1 cellular context compared by ENCODE assay signal in the genomic region with DNA sequence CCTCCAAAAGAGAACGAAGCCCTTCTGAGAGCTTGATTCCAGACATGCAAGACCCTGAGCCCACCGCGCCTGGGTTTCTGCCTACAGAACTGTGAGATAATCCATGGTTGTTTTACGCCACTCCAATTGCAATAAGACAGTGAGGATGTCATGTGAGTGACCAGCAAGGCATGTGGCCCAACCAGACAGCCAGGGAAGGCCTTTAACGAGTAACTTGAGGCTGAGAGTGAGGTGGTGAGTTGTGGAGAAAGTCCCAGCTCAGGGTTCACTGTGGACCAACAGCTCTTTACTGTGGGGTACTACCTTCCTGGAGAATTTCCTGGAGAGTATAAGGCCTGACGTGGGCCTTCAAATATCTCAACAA.
TF ChIP-seq lines count a peak whose summit lies in the region.

No MANE protein-coding gene starts in this region.

TF ChIP-seq in HepG2, 621 proteins besides CTCF, POLR2A, EP300 and RAD21 (continued from another document and continues in another):
- TF ChIP-seq, protein P1, sequence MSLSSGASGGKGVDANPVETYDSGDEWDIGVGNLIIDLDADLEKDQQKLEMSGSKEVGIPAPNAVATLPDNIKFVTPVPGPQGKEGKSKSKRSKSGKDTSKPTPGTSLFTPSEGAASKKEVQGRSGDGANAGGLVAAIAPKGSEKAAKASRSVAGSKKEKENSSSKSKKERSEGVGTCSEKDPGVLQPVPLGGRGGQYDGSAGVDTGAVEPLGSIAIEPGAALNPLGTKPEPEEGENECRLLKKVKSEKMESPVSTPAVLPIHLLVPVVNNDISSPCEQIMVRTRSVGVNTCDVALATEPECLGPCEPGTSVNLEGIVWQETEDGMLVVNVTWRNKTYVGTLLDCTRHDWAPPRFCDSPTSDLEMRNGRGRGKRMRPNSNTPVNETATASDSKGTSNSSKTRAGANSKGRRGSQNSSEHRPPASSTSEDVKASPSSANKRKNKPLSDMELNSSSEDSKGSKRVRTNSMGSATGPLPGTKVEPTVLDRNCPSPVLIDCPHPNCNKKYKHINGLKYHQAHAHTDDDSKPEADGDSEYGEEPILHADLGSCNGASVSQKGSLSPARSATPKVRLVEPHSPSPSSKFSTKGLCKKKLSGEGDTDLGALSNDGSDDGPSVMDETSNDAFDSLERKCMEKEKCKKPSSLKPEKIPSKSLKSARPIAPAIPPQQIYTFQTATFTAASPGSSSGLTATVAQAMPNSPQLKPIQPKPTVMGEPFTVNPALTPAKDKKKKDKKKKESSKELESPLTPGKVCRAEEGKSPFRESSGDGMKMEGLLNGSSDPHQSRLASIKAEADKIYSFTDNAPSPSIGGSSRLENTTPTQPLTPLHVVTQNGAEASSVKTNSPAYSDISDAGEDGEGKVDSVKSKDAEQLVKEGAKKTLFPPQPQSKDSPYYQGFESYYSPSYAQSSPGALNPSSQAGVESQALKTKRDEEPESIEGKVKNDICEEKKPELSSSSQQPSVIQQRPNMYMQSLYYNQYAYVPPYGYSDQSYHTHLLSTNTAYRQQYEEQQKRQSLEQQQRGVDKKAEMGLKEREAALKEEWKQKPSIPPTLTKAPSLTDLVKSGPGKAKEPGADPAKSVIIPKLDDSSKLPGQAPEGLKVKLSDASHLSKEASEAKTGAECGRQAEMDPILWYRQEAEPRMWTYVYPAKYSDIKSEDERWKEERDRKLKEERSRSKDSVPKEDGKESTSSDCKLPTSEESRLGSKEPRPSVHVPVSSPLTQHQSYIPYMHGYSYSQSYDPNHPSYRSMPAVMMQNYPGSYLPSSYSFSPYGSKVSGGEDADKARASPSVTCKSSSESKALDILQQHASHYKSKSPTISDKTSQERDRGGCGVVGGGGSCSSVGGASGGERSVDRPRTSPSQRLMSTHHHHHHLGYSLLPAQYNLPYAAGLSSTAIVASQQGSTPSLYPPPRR (CRISPR knock-in tag; IDR thresholded peaks at IDR 0.05; ENCODE audit: borderline replicate concordance): no peak
- TF ChIP-seq STAT5B (CRISPR knock-in tag; IDR thresholded peaks at IDR 0.05) (no peak), BCL6 (CRISPR knock-in tag; IDR thresholded peaks at IDR 0.05) (0 out of 2 replicates have a peak, but pooled peaks have one; percentile 9), SRSF1 (optimal IDR thresholded peaks at IDR 0.05; ENCODE audit: low read depth, low read length) (no peak), WIZ (CRISPR knock-in tag; IDR thresholded peaks at IDR 0.05) (no peak), ZNF660 (CRISPR knock-in tag; IDR thresholded peaks at IDR 0.05; ENCODE audit: borderline replicate concordance, low read depth) (no peak), GLI4 (CRISPR knock-in tag; IDR thresholded peaks at IDR 0.05; ENCODE audit: borderline replicate concordance) (no peak), ZBTB7A (CRISPR knock-in tag; IDR thresholded peaks at IDR 0.05) (no peak), ZNF879 (CRISPR knock-in tag; IDR thresholded peaks at IDR 0.05) (no peak), SOX6 (IDR thresholded peaks at IDR 0.05) (no peak), SOX6 (CRISPR knock-in tag; IDR thresholded peaks at IDR 0.05) (0 out of 2 replicates have a peak, but pooled peaks have one; percentile 17), PRPF4 (IDR thresholded peaks at IDR 0.05; ENCODE audit: low read depth, low read length, poor library complexity, severe bottlenecking) (no peak), ZFY (CRISPR knock-in tag; IDR thresholded peaks at IDR 0.05) (0 out of 2 replicates have a peak, but pooled peaks have one; percentile 20), ZC3H13 (CRISPR knock-in tag; IDR thresholded peaks at IDR 0.05) (no peak), ZNF644 (CRISPR knock-in tag; IDR thresholded peaks at IDR 0.05; ENCODE audit: low read depth) (no peak), TP53 (CRISPR knock-in tag; conservative IDR thresholded peaks at IDR 0.05) (no peak), U2AF1 (optimal IDR thresholded peaks at IDR 0.05; ENCODE audit: low read depth, low read length) (no peak), ZNF143 (CRISPR knock-in tag; IDR thresholded peaks at IDR 0.05) (no peak), ATM (IDR thresholded peaks at IDR 0.05; ENCODE audit: borderline replicate concordance) (no peak), SRF (IDR thresholded peaks at IDR 0.05; ENCODE audit: low read depth, low read length) (no peak), RBM22 (optimal IDR thresholded peaks at IDR 0.05; ENCODE audit: low read length) (no peak), ZNF501 (CRISPR knock-in tag; IDR thresholded peaks at IDR 0.05) (0 out of 2 replicates have a peak, but pooled peaks have one; percentile 38), ZNF33B (CRISPR knock-in tag; IDR thresholded peaks at IDR 0.05) (no peak), ZNF737 (CRISPR knock-in tag; IDR thresholded peaks at IDR 0.05; ENCODE audit: borderline replicate concordance) (no peak), YY1 (IDR thresholded peaks at IDR 0.05; ENCODE audit: insufficient read depth, insufficient replicate concordance, low read depth, low read length) (no peak)
- TF ChIP-seq, protein P2, sequence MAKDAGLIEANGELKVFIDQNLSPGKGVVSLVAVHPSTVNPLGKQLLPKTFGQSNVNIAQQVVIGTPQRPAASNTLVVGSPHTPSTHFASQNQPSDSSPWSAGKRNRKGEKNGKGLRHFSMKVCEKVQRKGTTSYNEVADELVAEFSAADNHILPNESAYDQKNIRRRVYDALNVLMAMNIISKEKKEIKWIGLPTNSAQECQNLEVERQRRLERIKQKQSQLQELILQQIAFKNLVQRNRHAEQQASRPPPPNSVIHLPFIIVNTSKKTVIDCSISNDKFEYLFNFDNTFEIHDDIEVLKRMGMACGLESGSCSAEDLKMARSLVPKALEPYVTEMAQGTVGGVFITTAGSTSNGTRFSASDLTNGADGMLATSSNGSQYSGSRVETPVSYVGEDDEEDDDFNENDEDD (CRISPR knock-in tag; IDR thresholded peaks at IDR 0.05; ENCODE audit: borderline replicate concordance): no peak
- TF ChIP-seq, protein P3, sequence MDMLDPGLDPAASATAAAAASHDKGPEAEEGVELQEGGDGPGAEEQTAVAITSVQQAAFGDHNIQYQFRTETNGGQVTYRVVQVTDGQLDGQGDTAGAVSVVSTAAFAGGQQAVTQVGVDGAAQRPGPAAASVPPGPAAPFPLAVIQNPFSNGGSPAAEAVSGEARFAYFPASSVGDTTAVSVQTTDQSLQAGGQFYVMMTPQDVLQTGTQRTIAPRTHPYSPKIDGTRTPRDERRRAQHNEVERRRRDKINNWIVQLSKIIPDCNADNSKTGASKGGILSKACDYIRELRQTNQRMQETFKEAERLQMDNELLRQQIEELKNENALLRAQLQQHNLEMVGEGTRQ (IDR thresholded peaks at IDR 0.05; ENCODE audit: low read depth, low read length): no peak
- TF ChIP-seq, protein P3 (CRISPR knock-in tag; IDR thresholded peaks at IDR 0.05; ENCODE audit: borderline replicate concordance): no peak
- TF ChIP-seq, protein P4, sequence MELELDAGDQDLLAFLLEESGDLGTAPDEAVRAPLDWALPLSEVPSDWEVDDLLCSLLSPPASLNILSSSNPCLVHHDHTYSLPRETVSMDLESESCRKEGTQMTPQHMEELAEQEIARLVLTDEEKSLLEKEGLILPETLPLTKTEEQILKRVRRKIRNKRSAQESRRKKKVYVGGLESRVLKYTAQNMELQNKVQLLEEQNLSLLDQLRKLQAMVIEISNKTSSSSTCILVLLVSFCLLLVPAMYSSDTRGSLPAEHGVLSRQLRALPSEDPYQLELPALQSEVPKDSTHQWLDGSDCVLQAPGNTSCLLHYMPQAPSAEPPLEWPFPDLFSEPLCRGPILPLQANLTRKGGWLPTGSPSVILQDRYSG (CRISPR knock-in tag; IDR thresholded peaks at IDR 0.05): no peak
- TF ChIP-seq, protein P5, sequence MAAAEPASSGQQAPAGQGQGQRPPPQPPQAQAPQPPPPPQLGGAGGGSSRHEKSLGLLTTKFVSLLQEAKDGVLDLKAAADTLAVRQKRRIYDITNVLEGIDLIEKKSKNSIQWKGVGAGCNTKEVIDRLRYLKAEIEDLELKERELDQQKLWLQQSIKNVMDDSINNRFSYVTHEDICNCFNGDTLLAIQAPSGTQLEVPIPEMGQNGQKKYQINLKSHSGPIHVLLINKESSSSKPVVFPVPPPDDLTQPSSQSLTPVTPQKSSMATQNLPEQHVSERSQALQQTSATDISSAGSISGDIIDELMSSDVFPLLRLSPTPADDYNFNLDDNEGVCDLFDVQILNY (CRISPR knock-in tag; conservative IDR thresholded peaks at IDR 0.05): no peak
- TF ChIP-seq, protein P6, sequence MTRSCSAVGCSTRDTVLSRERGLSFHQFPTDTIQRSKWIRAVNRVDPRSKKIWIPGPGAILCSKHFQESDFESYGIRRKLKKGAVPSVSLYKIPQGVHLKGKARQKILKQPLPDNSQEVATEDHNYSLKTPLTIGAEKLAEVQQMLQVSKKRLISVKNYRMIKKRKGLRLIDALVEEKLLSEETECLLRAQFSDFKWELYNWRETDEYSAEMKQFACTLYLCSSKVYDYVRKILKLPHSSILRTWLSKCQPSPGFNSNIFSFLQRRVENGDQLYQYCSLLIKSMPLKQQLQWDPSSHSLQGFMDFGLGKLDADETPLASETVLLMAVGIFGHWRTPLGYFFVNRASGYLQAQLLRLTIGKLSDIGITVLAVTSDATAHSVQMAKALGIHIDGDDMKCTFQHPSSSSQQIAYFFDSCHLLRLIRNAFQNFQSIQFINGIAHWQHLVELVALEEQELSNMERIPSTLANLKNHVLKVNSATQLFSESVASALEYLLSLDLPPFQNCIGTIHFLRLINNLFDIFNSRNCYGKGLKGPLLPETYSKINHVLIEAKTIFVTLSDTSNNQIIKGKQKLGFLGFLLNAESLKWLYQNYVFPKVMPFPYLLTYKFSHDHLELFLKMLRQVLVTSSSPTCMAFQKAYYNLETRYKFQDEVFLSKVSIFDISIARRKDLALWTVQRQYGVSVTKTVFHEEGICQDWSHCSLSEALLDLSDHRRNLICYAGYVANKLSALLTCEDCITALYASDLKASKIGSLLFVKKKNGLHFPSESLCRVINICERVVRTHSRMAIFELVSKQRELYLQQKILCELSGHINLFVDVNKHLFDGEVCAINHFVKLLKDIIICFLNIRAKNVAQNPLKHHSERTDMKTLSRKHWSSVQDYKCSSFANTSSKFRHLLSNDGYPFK (CRISPR knock-in tag; IDR thresholded peaks at IDR 0.05; ENCODE audit: borderline replicate concordance): no peak
- TF ChIP-seq, protein P7, sequence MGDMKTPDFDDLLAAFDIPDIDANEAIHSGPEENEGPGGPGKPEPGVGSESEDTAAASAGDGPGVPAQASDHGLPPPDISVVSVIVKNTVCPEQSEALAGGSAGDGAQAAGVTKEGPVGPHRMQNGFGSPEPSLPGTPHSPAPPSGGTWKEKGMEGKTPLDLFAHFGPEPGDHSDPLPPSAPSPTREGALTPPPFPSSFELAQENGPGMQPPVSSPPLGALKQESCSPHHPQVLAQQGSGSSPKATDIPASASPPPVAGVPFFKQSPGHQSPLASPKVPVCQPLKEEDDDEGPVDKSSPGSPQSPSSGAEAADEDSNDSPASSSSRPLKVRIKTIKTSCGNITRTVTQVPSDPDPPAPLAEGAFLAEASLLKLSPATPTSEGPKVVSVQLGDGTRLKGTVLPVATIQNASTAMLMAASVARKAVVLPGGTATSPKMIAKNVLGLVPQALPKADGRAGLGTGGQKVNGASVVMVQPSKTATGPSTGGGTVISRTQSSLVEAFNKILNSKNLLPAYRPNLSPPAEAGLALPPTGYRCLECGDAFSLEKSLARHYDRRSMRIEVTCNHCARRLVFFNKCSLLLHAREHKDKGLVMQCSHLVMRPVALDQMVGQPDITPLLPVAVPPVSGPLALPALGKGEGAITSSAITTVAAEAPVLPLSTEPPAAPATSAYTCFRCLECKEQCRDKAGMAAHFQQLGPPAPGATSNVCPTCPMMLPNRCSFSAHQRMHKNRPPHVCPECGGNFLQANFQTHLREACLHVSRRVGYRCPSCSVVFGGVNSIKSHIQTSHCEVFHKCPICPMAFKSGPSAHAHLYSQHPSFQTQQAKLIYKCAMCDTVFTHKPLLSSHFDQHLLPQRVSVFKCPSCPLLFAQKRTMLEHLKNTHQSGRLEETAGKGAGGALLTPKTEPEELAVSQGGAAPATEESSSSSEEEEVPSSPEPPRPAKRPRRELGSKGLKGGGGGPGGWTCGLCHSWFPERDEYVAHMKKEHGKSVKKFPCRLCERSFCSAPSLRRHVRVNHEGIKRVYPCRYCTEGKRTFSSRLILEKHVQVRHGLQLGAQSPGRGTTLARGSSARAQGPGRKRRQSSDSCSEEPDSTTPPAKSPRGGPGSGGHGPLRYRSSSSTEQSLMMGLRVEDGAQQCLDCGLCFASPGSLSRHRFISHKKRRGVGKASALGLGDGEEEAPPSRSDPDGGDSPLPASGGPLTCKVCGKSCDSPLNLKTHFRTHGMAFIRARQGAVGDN (CRISPR knock-in tag; IDR thresholded peaks at IDR 0.05): peak; percentile 41
- TF ChIP-seq, protein P8, sequence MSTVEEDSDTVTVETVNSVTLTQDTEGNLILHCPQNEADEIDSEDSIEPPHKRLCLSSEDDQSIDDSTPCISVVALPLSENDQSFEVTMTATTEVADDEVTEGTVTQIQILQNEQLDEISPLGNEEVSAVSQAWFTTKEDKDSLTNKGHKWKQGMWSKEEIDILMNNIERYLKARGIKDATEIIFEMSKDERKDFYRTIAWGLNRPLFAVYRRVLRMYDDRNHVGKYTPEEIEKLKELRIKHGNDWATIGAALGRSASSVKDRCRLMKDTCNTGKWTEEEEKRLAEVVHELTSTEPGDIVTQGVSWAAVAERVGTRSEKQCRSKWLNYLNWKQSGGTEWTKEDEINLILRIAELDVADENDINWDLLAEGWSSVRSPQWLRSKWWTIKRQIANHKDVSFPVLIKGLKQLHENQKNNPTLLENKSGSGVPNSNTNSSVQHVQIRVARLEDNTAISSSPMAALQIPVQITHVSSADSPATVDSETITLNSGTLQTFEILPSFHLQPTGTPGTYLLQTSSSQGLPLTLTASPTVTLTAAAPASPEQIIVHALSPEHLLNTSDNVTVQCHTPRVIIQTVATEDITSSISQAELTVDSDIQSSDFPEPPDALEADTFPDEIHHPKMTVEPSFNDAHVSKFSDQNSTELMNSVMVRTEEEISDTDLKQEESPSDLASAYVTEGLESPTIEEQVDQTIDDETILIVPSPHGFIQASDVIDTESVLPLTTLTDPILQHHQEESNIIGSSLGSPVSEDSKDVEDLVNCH (CRISPR knock-in tag; IDR thresholded peaks at IDR 0.05): no peak
- TF ChIP-seq, protein P9, sequence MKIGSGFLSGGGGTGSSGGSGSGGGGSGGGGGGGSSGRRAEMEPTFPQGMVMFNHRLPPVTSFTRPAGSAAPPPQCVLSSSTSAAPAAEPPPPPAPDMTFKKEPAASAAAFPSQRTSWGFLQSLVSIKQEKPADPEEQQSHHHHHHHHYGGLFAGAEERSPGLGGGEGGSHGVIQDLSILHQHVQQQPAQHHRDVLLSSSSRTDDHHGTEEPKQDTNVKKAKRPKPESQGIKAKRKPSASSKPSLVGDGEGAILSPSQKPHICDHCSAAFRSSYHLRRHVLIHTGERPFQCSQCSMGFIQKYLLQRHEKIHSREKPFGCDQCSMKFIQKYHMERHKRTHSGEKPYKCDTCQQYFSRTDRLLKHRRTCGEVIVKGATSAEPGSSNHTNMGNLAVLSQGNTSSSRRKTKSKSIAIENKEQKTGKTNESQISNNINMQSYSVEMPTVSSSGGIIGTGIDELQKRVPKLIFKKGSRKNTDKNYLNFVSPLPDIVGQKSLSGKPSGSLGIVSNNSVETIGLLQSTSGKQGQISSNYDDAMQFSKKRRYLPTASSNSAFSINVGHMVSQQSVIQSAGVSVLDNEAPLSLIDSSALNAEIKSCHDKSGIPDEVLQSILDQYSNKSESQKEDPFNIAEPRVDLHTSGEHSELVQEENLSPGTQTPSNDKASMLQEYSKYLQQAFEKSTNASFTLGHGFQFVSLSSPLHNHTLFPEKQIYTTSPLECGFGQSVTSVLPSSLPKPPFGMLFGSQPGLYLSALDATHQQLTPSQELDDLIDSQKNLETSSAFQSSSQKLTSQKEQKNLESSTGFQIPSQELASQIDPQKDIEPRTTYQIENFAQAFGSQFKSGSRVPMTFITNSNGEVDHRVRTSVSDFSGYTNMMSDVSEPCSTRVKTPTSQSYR (CRISPR knock-in tag; IDR thresholded peaks at IDR 0.05; ENCODE audit: borderline replicate concordance): no peak
